ENCODE assay signal across 30 cellular contexts in genomic region chr18:53715243-53715853, GRCh38.
"Had no signal": no experiment of that assay in that cellular context is flagged by ENCODE, and none has a peak within 500 bp of the region (broad histone marks: within the 10 kb centered on the region; RNA-seq: fewer than 3 reads in every experiment).

No MANE protein-coding gene starts in this region.

- H3K27ac Mint-ChIP-seq: memory B cell; mesothelial cell of epicardium; naive B cell; natural killer cell treated with Interleukin-12 subunit alpha and Interleukin-12 subunit beta and Interleukin-15 and Interleukin-18, amount 100 ng/mL, for 72 hours; stimulated activated effector memory CD8-positive, alpha-beta T cell treated with anti-CD3 and anti-CD28 coated beads, Interleukin-12 subunit alpha, Interleukin-12 subunit beta, amount 100 ng/mL, for 72 hours had no signal

- H3K4me1 Mint-ChIP-seq: memory B cell; mesothelial cell of epicardium; naive B cell; stimulated activated effector memory CD8-positive, alpha-beta T cell treated with anti-CD3 and anti-CD28 coated beads, Interleukin-12 subunit alpha, Interleukin-12 subunit beta, amount 100 ng/mL, for 72 hours had no signal

- DNase-seq: dermis blood vessel endothelial cell; effector memory CD4-positive, alpha-beta T cell; foreskin keratinocyte; glutamatergic neuron; heart right ventricle; hippocampal formation; mucosa of descending colon; naive B cell; nucleus accumbens; stimulated activated CD4-positive, alpha-beta T cell treated with anti-CD3 and anti-CD28 coated beads, Interleukin-12 subunit alpha, Interleukin-12 subunit beta, amount 100 ng/mL, for 4 hours; stimulated activated CD4-positive, alpha-beta T cell treated with anti-CD3 and anti-CD28 coated beads, Interleukin-1b, Interleukin-23, amount 100 ng/mL, for 48 hours; stimulated activated CD4-positive, alpha-beta T cell treated with anti-CD3 and anti-CD28 coated beads, Interleukin-4, amount 100 ng/mL, for 1 hour; stimulated activated naive CD4-positive, alpha-beta T cell treated with Interleukin-2 at 50 U/mL for 16 hours; stomach; thyroid gland; trophoblast cell had no signal

- H3K36me3 Mint-ChIP-seq: memory B cell; mesothelial cell of epicardium; naive B cell; natural killer cell treated with Interleukin-12 subunit alpha and Interleukin-12 subunit beta and Interleukin-15 and Interleukin-18, amount 100 ng/mL, for 72 hours; stimulated activated effector memory CD8-positive, alpha-beta T cell treated with anti-CD3 and anti-CD28 coated beads, Interleukin-12 subunit alpha, Interleukin-12 subunit beta, amount 100 ng/mL, for 72 hours had no signal

- H3K36me3 ChIP-seq: heart right ventricle, prostate gland, right atrium auricular region, stomach, thyroid gland, vagina had no signal

- H3K27me3 ChIP-seq: foreskin keratinocyte, heart right ventricle, stomach, thyroid gland, vagina had no signal

- H3K9me3 ChIP-seq: mucosa of descending colon, prostate gland, right atrium auricular region, thyroid gland, vagina had no signal

- H3K27ac ChIP-seq: coronary artery, epithelial cell of prostate, foreskin keratinocyte, heart right ventricle, prostate gland, right atrium auricular region, stomach, thyroid gland, vagina had no signal

- H3K4me3 Mint-ChIP-seq: memory B cell; mesothelial cell of epicardium; naive B cell; natural killer cell treated with Interleukin-12 subunit alpha and Interleukin-12 subunit beta and Interleukin-15 and Interleukin-18, amount 100 ng/mL, for 72 hours; neural crest cell; stimulated activated effector memory CD8-positive, alpha-beta T cell treated with anti-CD3 and anti-CD28 coated beads, Interleukin-12 subunit alpha, Interleukin-12 subunit beta, amount 100 ng/mL, for 72 hours had no signal

- H3K4me1 ChIP-seq: foreskin keratinocyte, heart right ventricle, prostate gland, right atrium auricular region, thyroid gland, vagina had no signal

- H3K9me3 Mint-ChIP-seq: memory B cell, mesothelial cell of epicardium, neural crest cell had no signal

- H3K4me3 ChIP-seq: coronary artery, heart right ventricle, lung, mucosa of descending colon, prostate gland, right atrium auricular region, smooth muscle cell, stomach, thyroid gland, vagina had no signal

- ATAC-seq: esophagus mucosa; foreskin keratinocyte; heart right ventricle; mucosa of descending colon; natural killer cell treated with Interleukin-12 subunit alpha and Interleukin-12 subunit beta and Interleukin-15 and Interleukin-18, amount 100 ng/mL, for 72 hours; sciatic nerve; stimulated activated effector memory CD8-positive, alpha-beta T cell treated with anti-CD3 and anti-CD28 coated beads, Interleukin-12 subunit alpha, Interleukin-12 subunit beta, amount 100 ng/mL, for 72 hours had no signal

- H3K4me2 ChIP-seq: smooth muscle cell had no signal

- H3K27me3 Mint-ChIP-seq: naive B cell; natural killer cell treated with Interleukin-12 subunit alpha and Interleukin-12 subunit beta and Interleukin-15 and Interleukin-18, amount 100 ng/mL, for 72 hours had no signal
